In genomic region chr2:227860116-227860724, GRCh38 we compare ENCODE assay signal across 18 cellular contexts. TPM values are rescaled to one million over a fixed set of nuclear protein-coding genes. Genes with fewer than 3 reads are reported as not detected.
DNase-seq lines count a peak whose midpoint lies in the region; ATAC-seq and TF ChIP-seq lines count a peak whose summit lies in the region.
"Had no signal": no experiment of that assay in that cellular context is flagged by ENCODE, and none has a peak within 500 bp of the region (broad histone marks: within the 10 kb centered on the region; RNA-seq: fewer than 3 reads in every experiment).

No MANE protein-coding gene starts in this region.

- TF ChIP-seq CTCF in RWPE2 (IDR thresholded peaks at IDR 0.05; ENCODE audit: poor library complexity, severe bottlenecking), result no peak
- no peak for TF ChIP-seq CTCF in stomach (IDR thresholded peaks at IDR 0.05)
- TF ChIP-seq CTCF in omental fat pad (IDR thresholded peaks at IDR 0.05), result no peak

- H3K27me3 Mint-ChIP-seq in activated CD8-positive, alpha-beta memory T cell treated with anti-CD3 and anti-CD28 coated beads, Interleukin-2, amount 10 ng/mL, durations not matched to agents 7 days and 5 days, result no peaks in the 10 kb centered on the region
- H3K27me3 Mint-ChIP-seq: CD4-positive, alpha-beta T cell; stimulated activated naive B cell treated with anti-CD40 and anti-IgM and Interleukin-4, amounts not matched to agents 10 μg/mL and 1 μg/mL and 100 μg/mL, for 72 hours had no signal

- H3K27ac ChIP-seq in RWPE2 (ENCODE audit: poor library complexity, severe bottlenecking), result peak overlapping the region; percentile 9
- H3K27ac ChIP-seq in layer of hippocampus (ENCODE audit: low read depth, low read length), result peak overlapping the region; percentile 44
- H3K27ac ChIP-seq in stomach, result no peak overlapping the region
- H3K27ac ChIP-seq: KMS-11, RWPE1 had no signal

- H3K4me3 ChIP-seq in RWPE2 (ENCODE audit: severe bottlenecking) (no peak overlapping the region), stomach (no peak overlapping the region)
- H3K4me3 ChIP-seq: esophagus squamous epithelium had no signal

- H3K36me3 ChIP-seq in RWPE2 (ENCODE audit: low read depth) (no peaks in the 10 kb centered on the region), stomach (no peaks in the 10 kb centered on the region)
- H3K36me3 ChIP-seq: esophagus squamous epithelium had no signal

- 80 to 92% (median 84%) methylated on average over 7 of the region's 7 CpGs for WGBS in stomach, 5 donors

- no peaks in the 10 kb centered on the region for H3K36me3 Mint-ChIP-seq in activated CD8-positive, alpha-beta memory T cell treated with anti-CD3 and anti-CD28 coated beads, Interleukin-2, amount 10 ng/mL, durations not matched to agents 7 days and 5 days
- H3K36me3 Mint-ChIP-seq: stimulated activated naive B cell treated with anti-CD40 and anti-IgM and Interleukin-4, amounts not matched to agents 10 μg/mL and 1 μg/mL and 100 μg/mL, for 72 hours had no signal

- CTCF ChIA-PET in activated CD8-positive, alpha-beta memory T cell treated with anti-CD3 and anti-CD28 coated beads, Interleukin-2, amount 10 ng/mL, durations not matched to agents 7 days and 5 days (lab: Charles Lee), result interaction anchor here (0.9 to 2.0 kb wide), 2 partner anchors 89 to 202 kb away, joined by 3 to 5 read pairs; no protein-coding TSS in a partner anchor

- ATAC-seq in RWPE2 (ENCODE audit: low read depth), result no peak
- ATAC-seq in activated CD8-positive, alpha-beta memory T cell treated with anti-CD3 and anti-CD28 coated beads, Interleukin-2, amount 10 ng/mL, durations not matched to agents 7 days and 5 days, result no peak
- no peak for ATAC-seq in omental fat pad (ENCODE audit: low FRiP score)
- ATAC-seq: stimulated activated naive B cell treated with anti-CD40 and anti-IgM and Interleukin-4, amounts not matched to agents 10 μg/mL and 1 μg/mL and 100 μg/mL, for 72 hours had no signal

- H3K4me1 Mint-ChIP-seq in activated CD8-positive, alpha-beta memory T cell treated with anti-CD3 and anti-CD28 coated beads, Interleukin-2, amount 10 ng/mL, durations not matched to agents 7 days and 5 days, result no peaks in the 10 kb centered on the region
- H3K4me1 Mint-ChIP-seq: stimulated activated naive B cell treated with anti-CD40 and anti-IgM and Interleukin-4, amounts not matched to agents 10 μg/mL and 1 μg/mL and 100 μg/mL, for 72 hours had no signal

- H3K4me3 Mint-ChIP-seq in activated CD8-positive, alpha-beta memory T cell treated with anti-CD3 and anti-CD28 coated beads, Interleukin-2, amount 10 ng/mL, durations not matched to agents 7 days and 5 days, result no peak overlapping the region
- H3K4me3 Mint-ChIP-seq: CD4-positive, alpha-beta T cell; stimulated activated naive B cell treated with anti-CD40 and anti-IgM and Interleukin-4, amounts not matched to agents 10 μg/mL and 1 μg/mL and 100 μg/mL, for 72 hours had no signal

- H3K9me3 ChIP-seq in RWPE2 (ENCODE audit: severe bottlenecking) (no peaks in the 10 kb centered on the region), stomach (no peaks in the 10 kb centered on the region)
- H3K9me3 ChIP-seq: esophagus squamous epithelium had no signal

- no peaks in the 10 kb centered on the region for H3K9me3 Mint-ChIP-seq in activated CD8-positive, alpha-beta memory T cell treated with anti-CD3 and anti-CD28 coated beads, Interleukin-2, amount 10 ng/mL, durations not matched to agents 7 days and 5 days (ENCODE audit: low read depth)
- H3K9me3 Mint-ChIP-seq: CD4-positive, alpha-beta T cell; stimulated activated naive B cell treated with anti-CD40 and anti-IgM and Interleukin-4, amounts not matched to agents 10 μg/mL and 1 μg/mL and 100 μg/mL, for 72 hours had no signal

- TF ChIP-seq POLR2A in stomach (IDR thresholded peaks at IDR 0.05), result no peak

- intact Hi-C loops in stomach (cut with DNase I; ENCODE audit: low total_unique reads), result no loop called here

- no peak for TF ChIP-seq EP300 in stomach (IDR thresholded peaks at IDR 0.05)

- DNase-seq in RWPE2 (ENCODE audit: low spot score) (no peak), cerebellum (ENCODE audit: low spot score) (peak; percentile 79), superior temporal gyrus (ENCODE audit: extremely low spot score) (peak; percentile 79), stomach (no peak), omental fat pad (ENCODE audit: low spot score) (no peak)
- no peak for DNase-seq in activated CD8-positive, alpha-beta memory T cell treated with anti-CD3 and anti-CD28 coated beads, Interleukin-2, amount 10 ng/mL, durations not matched to agents 7 days and 5 days
- DNase-seq: activated CD8-positive, alpha-beta memory T cell treated with anti-CD3 and anti-CD28 coated beads for 24 hours; activated naive CD4-positive, alpha-beta T cell treated with Interleukin-2 at 50 U/mL for 16 hours; CD4-positive, alpha-beta T cell; esophagus squamous epithelium; NCI-H187 treated with DMSO at 0.1 percent for 48 hours; retina; stimulated activated naive B cell treated with anti-CD40 and anti-IgM and Interleukin-4, amounts not matched to agents 10 μg/mL and 1 μg/mL and 100 μg/mL, for 72 hours had no signal

- H3K27me3 ChIP-seq in RWPE2 (ENCODE audit: insufficient read depth, poor library complexity, severe bottlenecking) (no peaks in the 10 kb centered on the region), layer of hippocampus (ENCODE audit: control insufficient read depth, insufficient read depth, low read length) (no peaks in the 10 kb centered on the region), stomach (no peaks in the 10 kb centered on the region)
- H3K27me3 ChIP-seq: esophagus squamous epithelium had no signal

- no peak overlapping the region for H3K27ac Mint-ChIP-seq in activated CD8-positive, alpha-beta memory T cell treated with anti-CD3 and anti-CD28 coated beads, Interleukin-2, amount 10 ng/mL, durations not matched to agents 7 days and 5 days
- H3K27ac Mint-ChIP-seq: CD4-positive, alpha-beta T cell; stimulated activated naive B cell treated with anti-CD40 and anti-IgM and Interleukin-4, amounts not matched to agents 10 μg/mL and 1 μg/mL and 100 μg/mL, for 72 hours had no signal

- H3K4me1 ChIP-seq in RWPE2 (ENCODE audit: insufficient read depth, poor library complexity, severe bottlenecking), result peaks cover 25% of the 10 kb centered on the region
- peaks cover 0 to 17% (median 3%) of the 10 kb centered on the region in 4 donors for H3K4me1 ChIP-seq in stomach

RNA-seq across cellular contexts. Expression of gene DAW1, which starts 11.2 kb away (rescaled TPM):
- 2.8 TPM for total RNA-seq in cerebellum
- not detected for total RNA-seq in stomach
- under 1 TPM in 1 of 3 donors, not detected in 2; 0.25 TPM for polyA plus RNA-seq in stomach
- not detected for total RNA-seq in activated CD8-positive, alpha-beta memory T cell treated with anti-CD3 and anti-CD28 coated beads, Interleukin-2, amount 10 ng/mL, durations not matched to agents 7 days and 5 days
- 10 to 100 TPM in 1 of 4 donors, 1 to 10 TPM in 1, not detected in 2; 1.9 to 11.0 TPM for total RNA-seq in omental fat pad
- total RNA-seq: CD4-positive, alpha-beta T cell; H4; mononuclear cell had no signal

RNA-seq across cellular contexts. Expression of gene CCL20, which starts 46.6 kb away (rescaled TPM):
- total RNA-seq in cerebellum (not detected), stomach (10 to 100 TPM in 1 of 5 donors, 1 to 10 TPM in 2, not detected in 2; 1.8 to 14.6 (median 8.7) TPM), omental fat pad (10 to 100 TPM in 1 of 4 donors, 1 to 10 TPM in 1, not detected in 2; 3.4 to 19.2 TPM)
- 10 to 100 TPM in 2 of 3 donors, 1 to 10 TPM in 1; 8.6 to 75.8 (median 34.4) TPM for polyA plus RNA-seq in stomach
- total RNA-seq in activated CD8-positive, alpha-beta memory T cell treated with anti-CD3 and anti-CD28 coated beads, Interleukin-2, amount 10 ng/mL, durations not matched to agents 7 days and 5 days, result under 1 TPM in 1 of 2 experiments, not detected in 1; 0.82 TPM
- total RNA-seq: H4 had no signal

Comparison
In these comparisons a context has a peak if more than half of its experiments do, and no peak if none do; other contexts are left out.
1. DNase-seq: peak in cerebellum (single experiment) and superior temporal gyrus (single experiment); none in RWPE2 (single experiment), stomach (single experiment), activated CD8-positive, alpha-beta memory T cell treated with anti-CD3 and anti-CD28 coated beads, Interleukin-2, amount 10 ng/mL, durations not matched to agents 7 days and 5 days (single experiment) and omental fat pad (single experiment).
2. H3K27ac ChIP-seq: peak in RWPE2 (single experiment) and layer of hippocampus (single experiment); none in stomach (0 of 5).